In genomic region chr1:235023197-235024044, GRCh38 we compare ENCODE assay signal across 11 cellular contexts.
DNase-seq lines count a peak whose midpoint lies in the region; ATAC-seq and TF ChIP-seq lines count a peak whose summit lies in the region.
"Had no signal": no experiment of that assay in that cellular context is flagged by ENCODE, and none has a peak within 500 bp of the region (broad histone marks: within the 10 kb centered on the region; RNA-seq: fewer than 3 reads in every experiment).

No MANE protein-coding gene starts in this region.

- peak overlapping the region; percentile 59 for H2AFZ ChIP-seq in neuronal stem cell (ENCODE audit: low read length)

- no peak overlapping the region for H3K23ac ChIP-seq in neuronal stem cell (ENCODE audit: low read depth, low read length, poor library complexity)

- H3K9me3 ChIP-seq in NT2/D1 (ENCODE audit: insufficient read depth, low read length), result peaks cover 11% of the 10 kb centered on the region; the same call in 1 of the 2 replicates
- peaks cover 8 to 11% of the 10 kb centered on the region in 2 donors for H3K9me3 ChIP-seq in neuronal stem cell (replicated peaks in 1 of 2; ENCODE audit: control insufficient read depth in 2 of 2, insufficient read depth in 1 of 2, low read depth in 1 of 2, low read length in 2 of 2)
- H3K9me3 ChIP-seq: upper lobe of right lung had no signal

- no peak for TF ChIP-seq POLR2A in GM18505 (IDR thresholded peaks at IDR 0.05; ENCODE audit: borderline replicate concordance, extremely low read depth, insufficient read depth, insufficient read length)

- H3K27ac ChIP-seq in neuronal stem cell (replicated peaks; ENCODE audit: low read length), result no peak overlapping the region
- H3K27ac ChIP-seq: upper lobe of right lung had no signal

- no peak overlapping the region for H2BK120ac ChIP-seq in neuronal stem cell (ENCODE audit: low read depth, low read length)

- H2BK15ac ChIP-seq in neuronal stem cell (ENCODE audit: low read length), result no peak overlapping the region

- H3K79me1 ChIP-seq in neuronal stem cell (ENCODE audit: low read depth, low read length), result no peaks in the 10 kb centered on the region

- peaks cover 2% of the 10 kb centered on the region for H3K36me3 Mint-ChIP-seq in osteocyte (ENCODE audit: unreplicated experiment)

- H3K18ac ChIP-seq in neuronal stem cell (ENCODE audit: low read length), result no peak overlapping the region

- H3K9ac ChIP-seq in NT2/D1 (ENCODE audit: insufficient read length, low read depth), result peak overlapping the region; percentile 6
- H3K9ac ChIP-seq in neuronal stem cell (ENCODE audit: low read depth, low read length, poor library complexity), result no peak overlapping the region

- no peak overlapping the region for H2BK12ac ChIP-seq in neuronal stem cell (ENCODE audit: low read length)

- ATAC-seq in GM18505 (IDR thresholded peaks at IDR 0.05; ENCODE audit: unreplicated experiment) (peak; percentile 60), GM21717 (IDR thresholded peaks at IDR 0.05; ENCODE audit: unreplicated experiment) (peak; percentile 53)
- ATAC-seq: SK-N-SH treated with all-trans-retinoic acid at 6 μM for 48 hours, upper lobe of right lung had no signal

- H3K36me3 ChIP-seq in NT2/D1 (ENCODE audit: insufficient read depth, insufficient read length, low read length) (no peaks in the 10 kb centered on the region), neuronal stem cell (replicated peaks in 1 of 2; ENCODE audit: control insufficient read depth in 2 of 2, insufficient read depth in 2 of 2, low read length in 2 of 2) (peaks cover 0 to 1% of the 10 kb centered on the region in 2 donors)
- H3K36me3 ChIP-seq: upper lobe of right lung had no signal

- peaks cover 29% of the 10 kb centered on the region for H3K4me1 Mint-ChIP-seq in osteocyte (ENCODE audit: unreplicated experiment)

- no peak overlapping the region for H4K8ac ChIP-seq in neuronal stem cell (ENCODE audit: low read depth, low read length)

- H3K4me1 ChIP-seq in NT2/D1 (ENCODE audit: insufficient read depth, insufficient read length), result peaks cover 12% of the 10 kb centered on the region
- peaks cover 13 to 24% of the 10 kb centered on the region in 2 donors for H3K4me1 ChIP-seq in neuronal stem cell (ENCODE audit: control insufficient read depth in 2 of 2, insufficient read depth in 1 of 2, low read depth in 1 of 2, low read length in 2 of 2)
- H3K4me1 ChIP-seq: upper lobe of right lung had no signal

- no peak overlapping the region for H2AK5ac ChIP-seq in neuronal stem cell (ENCODE audit: low read depth, low read length)

- H3K27ac Mint-ChIP-seq in osteocyte (ENCODE audit: unreplicated experiment), result no peak overlapping the region

- no CpG with 5 or more reads among the region's 14 CpGs for WGBS in neuronal stem cell (ENCODE audit: extremely low coverage in 2 of 2, insufficient read length in 2 of 2, insufficient replicate concordance in 1 of 2), 2 donors

- H3K9me3 Mint-ChIP-seq in osteocyte (ENCODE audit: unreplicated experiment), result peaks cover 13% of the 10 kb centered on the region

- H4K91ac ChIP-seq in neuronal stem cell (ENCODE audit: low read depth, low read length, poor library complexity), result no peak overlapping the region

- H3K4me3 ChIP-seq in NT2/D1 (ENCODE audit: insufficient read length, low read depth), result no peak overlapping the region
- no peak overlapping the region for H3K4me3 ChIP-seq in neuronal stem cell (ENCODE audit: low read length in 2 of 2)
- H3K4me3 ChIP-seq: upper lobe of right lung had no signal

- no peak overlapping the region for H3K4me3 Mint-ChIP-seq in osteocyte (ENCODE audit: unreplicated experiment)

- no peaks in the 10 kb centered on the region for H3K27me3 Mint-ChIP-seq in osteocyte (ENCODE audit: unreplicated experiment)

- DNase-seq in NT2/D1 (ENCODE audit: low read depth, low spot score) (peak; percentile 76), neuronal stem cell (ENCODE audit: low spot score) (no peak), osteocyte (ENCODE audit: extremely low spot score, unreplicated experiment) (no peak), NCI-H82 (lab: John Stamatoyannopoulos, UW) (no peak)
- DNase-seq in stimulated activated CD4-positive, alpha-beta T cell treated with anti-CD3 and anti-CD28 coated beads, Interleukin-4, amount 100 ng/mL, for 24 hours, result no peak
- DNase-seq in central memory CD4-positive, alpha-beta T cell, result no peak
- DNase-seq: occipital lobe, upper lobe of right lung had no signal

- no peak for TF ChIP-seq CTCF in osteocyte (IDR thresholded peaks at IDR 0.05)

- H2BK5ac ChIP-seq in neuronal stem cell (ENCODE audit: low read length), result no peak overlapping the region

- no peak overlapping the region for H3K4ac ChIP-seq in neuronal stem cell (ENCODE audit: low read length)

- H3K14ac ChIP-seq in neuronal stem cell (ENCODE audit: low read length), result no peak overlapping the region

- no peak overlapping the region for H3K4me2 ChIP-seq in neuronal stem cell (ENCODE audit: insufficient read depth, low read length, poor library complexity, severe bottlenecking)

- no peaks in the 10 kb centered on the region for H3K27me3 ChIP-seq in NT2/D1 (ENCODE audit: insufficient read depth, insufficient read length)
- peaks cover 0 to 1% (median 0%) of the 10 kb centered on the region in 3 experiments for H3K27me3 ChIP-seq in neuronal stem cell (ENCODE audit: control insufficient read depth in 3 of 3, insufficient read depth in 3 of 3, low read depth in 1 of 3, low read length in 3 of 3)
- H3K27me3 ChIP-seq: upper lobe of right lung had no signal
